Comparison of ENCODE assay signal across 23 cellular contexts in genomic region chr11:121270286-121270685, GRCh38. TPM values are rescaled to one million over a fixed set of nuclear protein-coding genes. Genes with fewer than 3 reads are reported as not detected.
DNase-seq lines count a peak whose midpoint lies in the region; ATAC-seq and TF ChIP-seq lines count a peak whose summit lies in the region.
"Had no signal": no experiment of that assay in that cellular context is flagged by ENCODE, and none has a peak within 500 bp of the region (broad histone marks: within the 10 kb centered on the region; RNA-seq: fewer than 3 reads in every experiment).

No MANE protein-coding gene starts in this region.

- H3K9ac ChIP-seq in neuronal stem cell (ENCODE audit: low read depth, low read length, poor library complexity) (no peak overlapping the region), SK-N-SH (no peak overlapping the region)
- H3K9ac ChIP-seq: BLaER1, GM23248 had no signal

- H4K8ac ChIP-seq in neuronal stem cell (ENCODE audit: low read depth, low read length) = no peak overlapping the region

- peaks cover 46% of the 10 kb centered on the region for H3K4me1 ChIP-seq in cardiac muscle cell (ENCODE audit: low read depth)
- peaks cover 23% of the 10 kb centered on the region for H3K4me1 ChIP-seq in mesodermal cell (ENCODE audit: control insufficient read depth, insufficient read depth, low read length, poor library complexity, severe bottlenecking)
- H3K4me1 ChIP-seq in neuronal stem cell (ENCODE audit: control insufficient read depth in 2 of 2, insufficient read depth in 1 of 2, low read depth in 1 of 2, low read length in 2 of 2) = peaks cover 0 to 29% of the 10 kb centered on the region in 2 donors
- no peaks in the 10 kb centered on the region for H3K4me1 ChIP-seq in SK-N-SH (ENCODE audit: control insufficient read depth in 1 of 2, insufficient read depth in 2 of 2, low read depth in 1 of 2, low read length in 1 of 2)
- H3K4me1 ChIP-seq: BLaER1 had no signal

- H2BK15ac ChIP-seq in neuronal stem cell (ENCODE audit: low read length) = no peak overlapping the region

- no peak overlapping the region for H2BK5ac ChIP-seq in neuronal stem cell (ENCODE audit: low read length)

- H3K9me3 ChIP-seq in cardiac muscle cell (ENCODE audit: low read depth) (no peaks in the 10 kb centered on the region), mesodermal cell (ENCODE audit: control insufficient read depth, low read length) (peaks cover 2% of the 10 kb centered on the region), neuronal stem cell (replicated peaks in 1 of 2; ENCODE audit: control insufficient read depth in 2 of 2, insufficient read depth in 1 of 2, low read depth in 1 of 2, low read length in 2 of 2) (peaks cover 1 to 9% of the 10 kb centered on the region in 2 donors), SK-N-SH (no peaks in the 10 kb centered on the region)

- H3K79me2 ChIP-seq in SK-N-SH (ENCODE audit: insufficient read depth) = no peaks in the 10 kb centered on the region

- intact Hi-C loops in Right ventricle myocardium superior (cut with DNase I) = no loop called here

- H2AK5ac ChIP-seq in neuronal stem cell (ENCODE audit: low read depth, low read length) = no peak overlapping the region

- H3K4me3 ChIP-seq in cardiac muscle cell (no peak overlapping the region), mesodermal cell (ENCODE audit: extremely low read depth, insufficient read depth, low read length, poor library complexity, severe bottlenecking) (no peak overlapping the region), neuronal stem cell (ENCODE audit: low read length in 2 of 2) (no peak overlapping the region), SK-N-SH (ENCODE audit: low read depth in 2 of 2, low read length in 1 of 2) (no peak overlapping the region)
- H3K4me3 ChIP-seq: BLaER1, GM23248, K562 had no signal

- TF ChIP-seq CTCF in cardiac muscle cell (IDR thresholded peaks at IDR 0.05; ENCODE audit: low read depth, low read length) (no peak), SK-N-SH (IDR thresholded peaks at IDR 0.05) (no peak)

- no peaks in the 10 kb centered on the region for H3F3A ChIP-seq in SK-N-SH (replicated peaks; ENCODE audit: insufficient read depth)

- H3K27ac ChIP-seq in cardiac muscle cell (peak overlapping the region; percentile 74), mesodermal cell (ENCODE audit: low read depth, low read length, severe bottlenecking) (peak overlapping the region; percentile 25), neuronal stem cell (replicated peaks; ENCODE audit: low read length) (no peak overlapping the region), SK-N-SH (ENCODE audit: low read depth in 2 of 2, low read length in 1 of 2) (no peak overlapping the region)
- H3K27ac ChIP-seq: BLaER1, GM23248 had no signal

- no peaks in the 10 kb centered on the region for H3K9me2 ChIP-seq in SK-N-SH

- H4K91ac ChIP-seq in neuronal stem cell (ENCODE audit: low read depth, low read length, poor library complexity) = no peak overlapping the region

- 70 to 85% methylated on average over 3 to 4 of the region's 4 CpGs for WGBS in mesodermal cell (ENCODE audit: insufficient coverage in 2 of 2), 2 experiments
- WGBS in neuronal stem cell (ENCODE audit: extremely low coverage in 2 of 2, insufficient read length in 2 of 2, insufficient replicate concordance in 1 of 2), 2 donors = no CpG with 5 or more reads among the region's 4 CpGs
- 42% methylated on average over 4 of the region's 4 CpGs for WGBS in SK-N-SH (ENCODE audit: low lambda C conversion rate)

- no peaks in the 10 kb centered on the region for H4K20me1 ChIP-seq in SK-N-SH (ENCODE audit: insufficient read depth)
- H4K20me1 ChIP-seq: BLaER1 had no signal

- no peak overlapping the region for H3K4ac ChIP-seq in neuronal stem cell (ENCODE audit: low read length)

- no peak overlapping the region for H3K23ac ChIP-seq in neuronal stem cell (ENCODE audit: low read depth, low read length, poor library complexity)

- POLR2A ChIA-PET in SK-N-SH (lab: Yijun Ruan, JAX) = no interaction called here

- H3K79me1 ChIP-seq in neuronal stem cell (ENCODE audit: low read depth, low read length) = no peaks in the 10 kb centered on the region

- H3K36me3 ChIP-seq in cardiac muscle cell = no peaks in the 10 kb centered on the region
- H3K36me3 ChIP-seq in mesodermal cell (ENCODE audit: control insufficient read depth, insufficient read depth, low read length) = no peaks in the 10 kb centered on the region
- H3K36me3 ChIP-seq in neuronal stem cell (replicated peaks in 1 of 2; ENCODE audit: control insufficient read depth in 2 of 2, insufficient read depth in 2 of 2, low read length in 2 of 2) = no peaks in the 10 kb centered on the region
- H3K36me3 ChIP-seq in SK-N-SH (replicated peaks in 1 of 2; ENCODE audit: control insufficient read depth in 1 of 2, insufficient read depth in 2 of 2, low read length in 1 of 2) = no peaks in the 10 kb centered on the region
- H3K36me3 ChIP-seq: BLaER1 had no signal

- ATAC-seq in Right ventricle myocardium superior (ENCODE audit: poor library complexity) (no peak), GM18873 (IDR thresholded peaks at IDR 0.05; ENCODE audit: low FRiP score, unreplicated experiment) (no peak), HG02759 (IDR thresholded peaks at IDR 0.05; ENCODE audit: unreplicated experiment) (no peak), HG02588 (IDR thresholded peaks at IDR 0.05; ENCODE audit: unreplicated experiment) (no peak)
- ATAC-seq: K562 had no signal

- no peak overlapping the region for H2BK12ac ChIP-seq in neuronal stem cell (ENCODE audit: low read length)

- DNase-seq in cardiac muscle cell (ENCODE audit: low read depth in 1 of 2, low spot score in 1 of 2) (no peak), Right ventricle myocardium superior (no peak), neuronal stem cell (ENCODE audit: low spot score) (no peak), SK-N-SH (no peak)
- DNase-seq: 8988T; ACHN; CD4-positive, CD25-positive, alpha-beta regulatory T cell; GM23248; H7; Kasumi-1; MV-4-11; NCI-H1105; NCI-H1436 treated with DMSO at 0.1 percent for 48 hours; NCI-H187 treated with DMSO at 0.1 percent for 48 hours; NCI-H2171 treated with DMSO at 0.1 percent for 48 hours; NCI-H345; NCI-H510A treated with DMSO at 0.1 percent for 48 hours had no signal

- CTCF ChIA-PET in SK-N-SH (lab: Yijun Ruan, JAX) = no interaction called here

- no peaks in the 10 kb centered on the region for H3K27me3 ChIP-seq in cardiac muscle cell
- no peaks in the 10 kb centered on the region for H3K27me3 ChIP-seq in neuronal stem cell (ENCODE audit: control insufficient read depth in 3 of 3, insufficient read depth in 3 of 3, low read depth in 1 of 3, low read length in 3 of 3)
- H3K27me3 ChIP-seq in SK-N-SH (ENCODE audit: insufficient read depth) = no peaks in the 10 kb centered on the region
- H3K27me3 ChIP-seq: BLaER1 had no signal

- no peak overlapping the region for H2BK120ac ChIP-seq in neuronal stem cell (ENCODE audit: low read depth, low read length)

- no peak for TF ChIP-seq EP300 in SK-N-SH (IDR thresholded peaks at IDR 0.05; ENCODE audit: borderline replicate concordance in 1 of 2, low read depth in 1 of 2, low read length in 1 of 2)

- H2AFZ ChIP-seq in neuronal stem cell (ENCODE audit: low read length) (peak overlapping the region; percentile 30), SK-N-SH (ENCODE audit: low read depth) (no peak overlapping the region)
- H2AFZ ChIP-seq: GM23248 had no signal

- H3K4me2 ChIP-seq in neuronal stem cell (ENCODE audit: insufficient read depth, low read length, poor library complexity, severe bottlenecking) (no peak overlapping the region), SK-N-SH (no peak overlapping the region)
- H3K4me2 ChIP-seq: BLaER1 had no signal

- H3K14ac ChIP-seq in neuronal stem cell (ENCODE audit: low read length) = no peak overlapping the region

- TF ChIP-seq RAD21 in SK-N-SH (IDR thresholded peaks at IDR 0.05; ENCODE audit: low read length) = no peak

- no peak overlapping the region for H3K18ac ChIP-seq in neuronal stem cell (ENCODE audit: low read length)

TF ChIP-seq in SK-N-SH, 30 proteins besides CTCF, POLR2A, EP300 and RAD21:
- TF ChIP-seq POLR2AphosphoS5 (IDR thresholded peaks at IDR 0.05; ENCODE audit: low read depth, low read length) (no peak), EZH2phosphoT487 (IDR thresholded peaks at IDR 0.05; ENCODE audit: borderline replicate concordance, low read depth) (no peak), RFX5 (IDR thresholded peaks at IDR 0.05; ENCODE audit: low read length) (no peak), YY1 (IDR thresholded peaks at IDR 0.05; ENCODE audit: low read depth) (no peak), JUND (IDR thresholded peaks at IDR 0.05) (no peak)

RNA-seq across cellular contexts. Expression of gene SC5D, which starts 22.3 kb away (rescaled TPM):
- total RNA-seq in cardiac muscle cell (246 and 343 TPM in 2 replicates), Right ventricle myocardium superior (18.0 TPM)
- polyA plus RNA-seq in cardiac muscle cell (475 and 620 TPM in 2 replicates), SK-N-SH (2012; rRNA removed) (8.9 and 14.2 TPM in 2 replicates)
- 264 TPM for polyA plus RNA-seq in mesodermal cell (2013, experiment 1 of 2)
- polyA plus RNA-seq in mesodermal cell (2013, experiment 2 of 2) = 313 TPM
- 69.6 TPM for polyA plus RNA-seq in neuronal stem cell (2013, experiment 1 of 2)
- polyA plus RNA-seq in neuronal stem cell (2013, experiment 2 of 2) = 67.4 TPM
- 15.4 and 21.3 TPM in 2 replicates for polyA plus RNA-seq in SK-N-SH (2012; cell fraction: cytosol; rRNA removed)
- polyA plus RNA-seq in SK-N-SH (2012; cell fraction: nucleus; rRNA removed) = 4.5 and 10.4 TPM in 2 replicates

Comparison
In these comparisons a context has a peak if more than half of its experiments do, and no peak if none do; other contexts are left out.
1. RNA of gene SC5D, which starts 22.3 kb away (total RNA-seq): 246 to 343 TPM in cardiac muscle cell; 18.0 TPM in Right ventricle myocardium superior (single experiment); every median in the first group is over 10 times any median in the second.
2. H3K27ac ChIP-seq: peak in cardiac muscle cell (single experiment) and mesodermal cell (single experiment); none in neuronal stem cell (single experiment) and SK-N-SH (0 of 2).